Comparison of ENCODE assay signal across 8 cellular contexts in genomic region chr5:128498844-128499455, GRCh38. TPM values are rescaled to one million over a fixed set of nuclear protein-coding genes. Genes with fewer than 3 reads are reported as not detected.
A peak's percentile ranks its signal among the peaks of the same experiment; 100 is the strongest.
DNase-seq lines count a peak whose midpoint lies in the region; ATAC-seq and TF ChIP-seq lines count a peak whose summit lies in the region.

No MANE protein-coding gene starts in this region.

- TF ChIP-seq CTCF in dorsolateral prefrontal cortex (IDR thresholded peaks at IDR 0.05 in 54 of 56, conservative IDR thresholded peaks at IDR 0.05 in 2 of 56; ENCODE audit: low read depth in 1 of 56, partially characterized antibody in 56 of 56) (peak in 48 of 56 donors; percentile 20 to 68 (median 47)), osteoblast (IDR thresholded peaks at IDR 0.05; ENCODE audit: extremely low read depth, low read depth, low read length) (peak; percentile 57)

- H3K36me3 ChIP-seq in osteoblast (ENCODE audit: insufficient read depth, low read length): no peaks in the 10 kb centered on the region

- ATAC-seq in HG03095 (IDR thresholded peaks at IDR 0.05; ENCODE audit: unreplicated experiment): no peak

- H2AFZ ChIP-seq in osteoblast (ENCODE audit: low read length): no peak overlapping the region

- no peaks in the 10 kb centered on the region for H3K4me1 ChIP-seq in osteoblast (ENCODE audit: insufficient read depth, low read length)

- H3K9me3 ChIP-seq in osteoblast (ENCODE audit: low read depth, low read length): no peaks in the 10 kb centered on the region

- no peaks in the 10 kb centered on the region for H4K20me1 ChIP-seq in osteoblast (ENCODE audit: insufficient read depth, low read length)

- H3K79me2 ChIP-seq in osteoblast (ENCODE audit: insufficient read depth, low read length): no peaks in the 10 kb centered on the region

- intact Hi-C loops in dorsolateral prefrontal cortex (cut with DNase I): loop anchor here in 1 of 2 donors (5.0 to 10.0 kb wide), 2 partner anchors 287 to 934 kb away; no protein-coding TSS in a partner anchor

- DNase-seq in NCI-H510A treated with DMSO at 0.1 percent for 48 hours (lab: John Stamatoyannopoulos, UW) (peak; percentile 27), NCI-H510A (lab: John Stamatoyannopoulos, UW) (no peak), NCI-H1694 treated with DMSO at 0.1 percent for 48 hours (lab: John Stamatoyannopoulos, UW) (peak; percentile 28), dorsolateral prefrontal cortex (no peak), osteoblast (ENCODE audit: insufficient read length, low spot score, missing footprints) (peak; percentile 88), NCI-H2107 treated with DMSO at 0.1 percent for 48 hours (lab: John Stamatoyannopoulos, UW; ENCODE audit: unreplicated experiment) (no peak)
- DNase-seq in effector CD8-positive, alpha-beta T cell (lab: John Stamatoyannopoulos, UW): no peak

- H3K27me3 ChIP-seq in dorsolateral prefrontal cortex (no peaks in the 10 kb centered on the region), osteoblast (ENCODE audit: insufficient read depth, low read length) (no peaks in the 10 kb centered on the region)

- H3K4me2 ChIP-seq in osteoblast (ENCODE audit: insufficient read depth, low read length): no peak overlapping the region

- H3K4me3 ChIP-seq in dorsolateral prefrontal cortex: no peak overlapping the region
- no peak overlapping the region for H3K4me3 ChIP-seq in osteoblast (ENCODE audit: insufficient read depth, low read length)

- H3K27ac ChIP-seq in dorsolateral prefrontal cortex (no peak overlapping the region), osteoblast (ENCODE audit: low read depth, low read length) (no peak overlapping the region)

RNA-seq across cellular contexts. Expression of gene FBN2, which starts 39.1 kb away (rescaled TPM):
- total RNA-seq in dorsolateral prefrontal cortex (1 to 10 TPM in 44 of 120 experiments, under 1 TPM in 76; 0.13 to 3.1 (median 0.87) TPM), osteoblast (16.6 and 33.0 TPM in 2 replicates)

Comparison
In these comparisons a context has a peak if more than half of its experiments do, and no peak if none do; other contexts are left out.
1. DNase-seq: peak in NCI-H510A treated with DMSO at 0.1 percent for 48 hours (single experiment), NCI-H1694 treated with DMSO at 0.1 percent for 48 hours (single experiment) and osteoblast (single experiment); none in NCI-H510A (single experiment), dorsolateral prefrontal cortex (0 of 10), NCI-H2107 treated with DMSO at 0.1 percent for 48 hours (single experiment) and effector CD8-positive, alpha-beta T cell (single experiment).